In genomic region chr9:122718038-122718437, GRCh38 we compare ENCODE assay signal across 12 cellular contexts. TPM values are rescaled to one million over a fixed set of nuclear protein-coding genes. Genes with fewer than 3 reads are reported as not detected.
"Had no signal": no experiment of that assay in that cellular context is flagged by ENCODE, and none has a peak within 500 bp of the region (broad histone marks: within the 10 kb centered on the region; RNA-seq: fewer than 3 reads in every experiment).

No MANE protein-coding gene starts in this region.

- H3K4me3 ChIP-seq: GM23248, GM23338, HAP-1 had no signal

- ATAC-seq: GM23338, HCT116 had no signal

- H3K4me1 ChIP-seq: HAP-1 had no signal

- H3K9me3 ChIP-seq: HAP-1 had no signal

- FAIRE-seq: H1, H54 had no signal

- H3K27ac ChIP-seq: GM23248 had no signal

- H3K4me2 ChIP-seq: GM23338 had no signal

- H3K9ac ChIP-seq: GM23248 had no signal

- H2AFZ ChIP-seq: GM23248, GM23338 had no signal

- H3K36me3 ChIP-seq: HAP-1 had no signal

- DNase-seq: GM23248, GOT3, H7, H9, HCEC 1CT, HFFc6 had no signal

RNA-seq across cellular contexts. Expression of gene OR1L4, which starts 5.8 kb away (rescaled TPM):
- total RNA-seq: GM23248, GM23338, H1, H4, H7, H9, HFFc6 had no signal
- polyA plus RNA-seq: GM23248, GM23338, H1 had no signal

RNA-seq across cellular contexts. Expression of gene OR1L6, which starts 24.1 kb away (rescaled TPM):
- total RNA-seq: GM23248, GM23338, H1, H4, H7, H9, HFFc6 had no signal
- polyA plus RNA-seq: GM23248, GM23338, H1 had no signal

RNA-seq across cellular contexts. Expression of gene OR1L3, which starts 43.1 kb away (rescaled TPM):
- total RNA-seq: GM23248, GM23338, H1, H4, H7, H9, HFFc6 had no signal
- polyA plus RNA-seq: GM23248, GM23338, H1 had no signal

RNA-seq across cellular contexts. Expression of gene OR1L1, which starts 56.5 kb away (rescaled TPM):
- total RNA-seq: GM23248, GM23338, H1, H4, H7, H9, HFFc6 had no signal
- polyA plus RNA-seq: GM23248, GM23338, H1 had no signal
